8 cellular contexts compared by ENCODE assay signal in the genomic region with DNA sequence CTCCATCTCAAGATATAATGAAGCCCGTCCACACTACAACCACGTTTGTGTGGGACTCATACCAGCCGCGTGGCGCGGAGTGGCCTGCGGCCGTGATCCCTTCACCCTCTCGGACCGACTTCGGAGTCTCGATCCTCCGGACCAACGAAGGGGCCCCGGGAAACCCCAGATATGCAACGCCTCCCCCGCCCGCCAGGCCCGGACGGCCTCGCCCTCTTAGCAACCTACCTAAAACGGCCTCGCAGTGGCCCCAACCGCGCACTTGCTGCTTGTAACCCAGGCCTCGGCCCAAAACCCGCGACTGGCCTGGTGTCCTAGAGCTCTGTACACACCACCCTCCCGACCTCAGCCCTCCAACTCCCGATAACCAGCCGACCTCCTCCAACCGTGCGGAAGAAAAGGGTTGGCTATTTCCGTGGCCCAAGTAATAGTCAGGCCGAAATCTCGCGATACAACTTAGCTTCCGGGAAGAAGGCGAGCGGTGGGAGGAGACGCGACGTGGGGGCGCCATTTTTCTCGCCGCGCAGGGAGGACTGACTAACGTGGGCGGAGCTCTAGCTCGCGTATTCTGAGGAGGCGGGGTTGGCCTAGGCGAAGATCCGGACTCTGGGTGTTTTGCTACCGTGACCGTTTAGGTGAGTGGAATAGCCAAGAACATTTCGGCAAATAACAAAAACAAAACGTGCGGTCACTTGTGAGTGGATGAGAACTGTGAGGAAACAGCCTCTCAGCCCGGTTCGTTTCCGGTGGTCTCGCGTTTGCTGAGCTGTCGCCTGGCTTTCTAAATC. TPM values are rescaled to one million over a fixed set of nuclear protein-coding genes. Genes with fewer than 3 reads are reported as not detected.
DNase-seq lines count a peak whose midpoint lies in the region; ATAC-seq and TF ChIP-seq lines count a peak whose summit lies in the region.

TSS of gene C11orf54 (plus strand) at position 579 of the 788 bp plus-strand sequence. CDS start 5,722 bp downstream, outside the sequence.
TSS of gene TAF1D (minus strand) at position 402 of the 788 bp plus-strand sequence. CDS start 2,191 bp downstream, outside the sequence.

- no peaks in the 10 kb centered on the region for H3K27me3 ChIP-seq in kidney epithelial cell (ENCODE audit: control insufficient read depth, insufficient read depth, low read length)

- DNase-seq in AML-193 (lab: John Stamatoyannopoulos, UW) (peak; percentile 96), NCI-H510A (lab: John Stamatoyannopoulos, UW) (peak; percentile 98), cerebellum (ENCODE audit: low spot score) (peak; percentile 95), kidney epithelial cell (ENCODE audit: low read depth) (peak; percentile 86)
- DNase-seq in activated CD4-positive, alpha-beta T cell treated with anti-CD3 and anti-CD28 coated beads for 1 hour: peak; percentile 93
- DNase-seq in stimulated activated CD4-positive, alpha-beta T cell treated with anti-CD3 and anti-CD28 coated beads, Interleukin-15, amount 100 ng/mL, for 48 hours (ENCODE audit: low read depth in 2 of 2): peak; percentile 93 to 95

- no peaks in the 10 kb centered on the region for H3K36me3 ChIP-seq in kidney epithelial cell (ENCODE audit: control insufficient read depth, insufficient read depth, low read length)

- peak within 1 kb of the TSS; percentile 98 for H3K4me3 ChIP-seq in kidney epithelial cell (ENCODE audit: low read depth, low read length)

- TF ChIP-seq CTCF in kidney epithelial cell (IDR thresholded peaks at IDR 0.05; ENCODE audit: insufficient read depth, low read length, poor library complexity, severe bottlenecking): no peak

- peak; percentile 99 for TF ChIP-seq POLR2A in GM19099 (IDR thresholded peaks at IDR 0.05; ENCODE audit: extremely low read depth, insufficient read length, low read depth)

- peak; percentile 86 for ATAC-seq in HG03432 (IDR thresholded peaks at IDR 0.05; ENCODE audit: unreplicated experiment)

RNA-seq across cellular contexts. Expression of gene C11orf54, which starts in this region (rescaled TPM):
- total RNA-seq in cerebellum (37.0 TPM), kidney epithelial cell (30.5 and 33.2 TPM in 2 replicates)

RNA-seq across cellular contexts. Expression of gene TAF1D, which starts in this region (rescaled TPM):
- total RNA-seq in cerebellum (131 TPM), kidney epithelial cell (125 and 142 TPM in 2 replicates)

Comparison
In these comparisons a context has a peak if more than half of its experiments do, and no peak if none do; other contexts are left out.
1. Peak in every context shown above with its lines: DNase-seq, ATAC-seq and H3K4me3 ChIP-seq.